ENCODE assay signal across 27 cellular contexts in genomic region chr3:113908133-113908532, GRCh38. TPM values are rescaled to one million over a fixed set of nuclear protein-coding genes. Genes with fewer than 3 reads are reported as not detected.
DNase-seq lines count a peak whose midpoint lies in the region; ATAC-seq, FAIRE-seq and TF ChIP-seq lines count a peak whose summit lies in the region.
"Had no signal": no experiment of that assay in that cellular context is flagged by ENCODE, and none has a peak within 500 bp of the region (broad histone marks: within the 10 kb centered on the region; RNA-seq: fewer than 3 reads in every experiment).

No MANE protein-coding gene starts in this region.

- ATAC-seq in A549 (no peak), GM12878 (no peak), memory B cell (ENCODE audit: low read depth) (no peak)
- ATAC-seq in activated CD8-positive, alpha-beta memory T cell treated with anti-CD3 and anti-CD28 coated beads, Interleukin-2, amount 10 ng/mL, durations not matched to agents 7 days and 5 days = no peak

- SMC1A ChIA-PET in GM12878 (lab: Charles Lee; ENCODE audit: uncharacterized antibody, unreplicated experiment) = interaction anchor here (1.0 to 10.4 kb wide), 7 partner anchors 11 to 820 kb away, joined by 3 to 108 read pairs (median 5); partner anchors contain the start of gene GRAMD1C

- TF ChIP-seq RAD21 in A549 (conservative IDR thresholded peaks at IDR 0.05 in 1 of 2, IDR thresholded peaks at IDR 0.05 in 1 of 2) (no peak), GM12878 (IDR thresholded peaks at IDR 0.05; ENCODE audit: insufficient read depth, low read depth, low read length) (no peak)

- H3K4me1 Mint-ChIP-seq in memory B cell = peaks cover 7% of the 10 kb centered on the region
- peaks cover 8% of the 10 kb centered on the region for H3K4me1 Mint-ChIP-seq in activated CD8-positive, alpha-beta memory T cell treated with anti-CD3 and anti-CD28 coated beads, Interleukin-2, amount 10 ng/mL, durations not matched to agents 7 days and 5 days

- H3K4me1 ChIP-seq in A549 (no peaks in the 10 kb centered on the region), HEK293 (ENCODE audit: control insufficient read depth, insufficient read depth, low read length) (no peaks in the 10 kb centered on the region), GM12878 (ENCODE audit: control insufficient read depth, insufficient read depth, low read length) (no peaks in the 10 kb centered on the region), A673 (ENCODE audit: insufficient read depth, low read length, poor library complexity, severe bottlenecking) (no peaks in the 10 kb centered on the region)
- H3K4me1 ChIP-seq: BE2C, BLaER1 had no signal

- H3K9ac ChIP-seq in GM12878 (ENCODE audit: control insufficient read depth, insufficient read depth, low read length) = no peak overlapping the region
- H3K9ac ChIP-seq: BLaER1 had no signal

- no peak overlapping the region for H3K4me3 ChIP-seq in A549
- H3K4me3 ChIP-seq in HEK293 (ENCODE audit: low read depth, low read length) = no peak overlapping the region
- no peak overlapping the region for H3K4me3 ChIP-seq in GM12878
- no peak overlapping the region for H3K4me3 ChIP-seq in A673 (ENCODE audit: low read depth, low read length, poor library complexity, severe bottlenecking)
- H3K4me3 ChIP-seq: BLaER1 had no signal

- RAD21 ChIA-PET in GM12878 (lab: Charles Lee; ENCODE audit: unreplicated experiment) = interaction anchor here (1.3 to 1.4 kb wide), 3 partner anchors 66 to 173 kb away, joined by 3 to 4 read pairs (median 3); no protein-coding TSS in a partner anchor

- H3K36me3 ChIP-seq in HEK293 (ENCODE audit: control insufficient read depth in 2 of 2, insufficient read depth in 1 of 2, low read length in 2 of 2) = no peaks in the 10 kb centered on the region
- no peaks in the 10 kb centered on the region for H3K36me3 ChIP-seq in GM12878 (ENCODE audit: control insufficient read depth in 2 of 2, insufficient read depth in 2 of 2, low read length in 1 of 2)
- H3K36me3 ChIP-seq in A673 (ENCODE audit: insufficient read depth, low read length, poor library complexity, severe bottlenecking) = no peaks in the 10 kb centered on the region
- H3K36me3 ChIP-seq: BE2C, BLaER1 had no signal

- H2AFZ ChIP-seq in GM12878 (ENCODE audit: control insufficient read depth, low read depth, low read length) = no peak overlapping the region

- in situ Hi-C loops in GM12878 (cut with MboI) = no loop called here

- TF ChIP-seq EP300 in A549 (IDR thresholded peaks at IDR 0.05) = no peak
- TF ChIP-seq EP300 in GM12878 (IDR thresholded peaks at IDR 0.05; ENCODE audit: borderline replicate concordance in 1 of 2, control insufficient read depth in 1 of 2, low read depth in 2 of 2, low read length in 2 of 2) = no peak

- DNase-seq in A549 (ENCODE audit: low read depth in 1 of 2, low spot score in 1 of 2) (no peak), GM12878 (ENCODE audit: low read depth, low spot score) (no peak), memory B cell (ENCODE audit: low spot score in 2 of 2) (no peak), A673 (ENCODE audit: low spot score) (no peak), NCI-H226 (no peak)
- no peak for DNase-seq in activated CD8-positive, alpha-beta memory T cell treated with anti-CD3 and anti-CD28 coated beads, Interleukin-2, amount 10 ng/mL, durations not matched to agents 7 days and 5 days
- DNase-seq: 8988T; ACHN; BE2C; C1 segment of cervical spinal cord; CD4-positive, alpha-beta memory T cell; CD4-positive, CD25-positive, alpha-beta regulatory T cell; CD8-positive, alpha-beta memory T cell; COR-L47; DMS 273 treated with DMSO at 0.1 percent for 48 hours; DMS153; DMS53; DMS79; DND-41; EL; GDM1 had no signal

- no peak overlapping the region for H3K4me3 Mint-ChIP-seq in memory B cell
- no peak overlapping the region for H3K4me3 Mint-ChIP-seq in activated CD8-positive, alpha-beta memory T cell treated with anti-CD3 and anti-CD28 coated beads, Interleukin-2, amount 10 ng/mL, durations not matched to agents 7 days and 5 days
- H3K4me3 Mint-ChIP-seq: CD14-positive monocyte; CD4-positive, alpha-beta memory T cell; CD4-positive, CD25-positive, alpha-beta regulatory T cell; CD8-positive, alpha-beta memory T cell had no signal

- POLR2A ChIA-PET in A549 (lab: Yijun Ruan, JAX) (no interaction called here), HEK293 (lab: Yijun Ruan, JAX) (no interaction called here), GM12878 (lab: Charles Lee) (interaction anchor here (0.5 kb wide), 1 partner anchor 21 kb away, joined by 4 read pairs; no protein-coding TSS in a partner anchor), A673 (lab: Charles Lee; ENCODE audit: low non-redundant PET) (no interaction called here)

- H3K9me3 Mint-ChIP-seq in memory B cell = no peaks in the 10 kb centered on the region
- H3K9me3 Mint-ChIP-seq in activated CD8-positive, alpha-beta memory T cell treated with anti-CD3 and anti-CD28 coated beads, Interleukin-2, amount 10 ng/mL, durations not matched to agents 7 days and 5 days (ENCODE audit: low read depth) = no peaks in the 10 kb centered on the region
- H3K9me3 Mint-ChIP-seq: CD4-positive, alpha-beta memory T cell; CD4-positive, CD25-positive, alpha-beta regulatory T cell; CD8-positive, alpha-beta memory T cell had no signal

- peak; percentile 39 for FAIRE-seq in A549 (lab: Jason Lieb, UNC)
- FAIRE-seq in GM12878 (lab: Jason Lieb, UNC) = no peak
- FAIRE-seq: A204.1, GM12892, GM18507 had no signal

- H3K36me3 Mint-ChIP-seq in memory B cell = peaks cover 6% of the 10 kb centered on the region
- H3K36me3 Mint-ChIP-seq in activated CD8-positive, alpha-beta memory T cell treated with anti-CD3 and anti-CD28 coated beads, Interleukin-2, amount 10 ng/mL, durations not matched to agents 7 days and 5 days = no peaks in the 10 kb centered on the region
- H3K36me3 Mint-ChIP-seq: CD14-positive monocyte; CD4-positive, alpha-beta memory T cell; CD4-positive, CD25-positive, alpha-beta regulatory T cell; CD8-positive, alpha-beta memory T cell had no signal

- H3K27ac ChIP-seq in A549 = no peak overlapping the region
- no peak overlapping the region for H3K27ac ChIP-seq in HEK293 (ENCODE audit: extremely low read depth, low read depth, low read length)
- H3K27ac ChIP-seq in GM12878 (ENCODE audit: control insufficient read depth, insufficient read depth) = no peak overlapping the region
- H3K27ac ChIP-seq in A673 (ENCODE audit: low read depth, low read length, poor library complexity, severe bottlenecking) = no peak overlapping the region
- H3K27ac ChIP-seq: BLaER1 had no signal

- no peaks in the 10 kb centered on the region for H4K20me1 ChIP-seq in GM12878 (ENCODE audit: control insufficient read depth, insufficient read depth)
- H4K20me1 ChIP-seq: BLaER1 had no signal

- H3K27me3 ChIP-seq in GM12878 (replicated peaks in 1 of 2; ENCODE audit: control insufficient read depth in 2 of 2, insufficient read depth in 2 of 2, low read length in 1 of 2) (no peaks in the 10 kb centered on the region), A673 (replicated peaks; ENCODE audit: insufficient read depth, low read depth, low read length, poor library complexity) (no peaks in the 10 kb centered on the region)
- H3K27me3 ChIP-seq: BLaER1 had no signal

- H3K27me3 Mint-ChIP-seq in memory B cell = no peaks in the 10 kb centered on the region
- H3K27me3 Mint-ChIP-seq in activated CD8-positive, alpha-beta memory T cell treated with anti-CD3 and anti-CD28 coated beads, Interleukin-2, amount 10 ng/mL, durations not matched to agents 7 days and 5 days = no peaks in the 10 kb centered on the region

- H3K9me3 ChIP-seq in A549 = peaks cover 6% of the 10 kb centered on the region; the same call in 1 of the 3 replicates
- H3K9me3 ChIP-seq in HEK293 (ENCODE audit: control insufficient read depth, insufficient read depth, low read depth, low read length) = no peaks in the 10 kb centered on the region
- no peaks in the 10 kb centered on the region for H3K9me3 ChIP-seq in GM12878 (replicated peaks; ENCODE audit: control insufficient read depth, insufficient read depth, low read length)
- no peaks in the 10 kb centered on the region for H3K9me3 ChIP-seq in A673 (ENCODE audit: low read depth, low read length, poor library complexity, severe bottlenecking)
- H3K9me3 ChIP-seq: BE2C had no signal

- H3K79me2 ChIP-seq in GM12878 (ENCODE audit: control insufficient read depth, insufficient read depth, low read length) = no peaks in the 10 kb centered on the region

- no peak for TF ChIP-seq CTCF in A549 (IDR thresholded peaks at IDR 0.05)
- TF ChIP-seq CTCF in HEK293 (tag by site-specific recombination; IDR thresholded peaks at IDR 0.05) = no peak
- TF ChIP-seq CTCF in GM12878 (IDR thresholded peaks at IDR 0.05 in 2 of 3, conservative IDR thresholded peaks at IDR 0.05 in 1 of 3; ENCODE audit: control insufficient read depth in 2 of 3, extremely low read depth in 1 of 3, insufficient read depth in 1 of 3, low read depth in 3 of 3, low read length in 3 of 3) = no peak
- no peak for TF ChIP-seq CTCF in A673 (conservative IDR thresholded peaks at IDR 0.05; ENCODE audit: low read depth, low read length)

- peak overlapping the region; percentile 45 for H3K27ac Mint-ChIP-seq in memory B cell
- H3K27ac Mint-ChIP-seq in activated CD8-positive, alpha-beta memory T cell treated with anti-CD3 and anti-CD28 coated beads, Interleukin-2, amount 10 ng/mL, durations not matched to agents 7 days and 5 days = no peak overlapping the region
- H3K27ac Mint-ChIP-seq: CD14-positive monocyte; CD4-positive, alpha-beta memory T cell; CD4-positive, CD25-positive, alpha-beta regulatory T cell had no signal

- BruUV-seq in GM12878 (replicated peaks; lab: Mats Ljungman, UMichigan) (no TSS peak), A673 (replicated peaks; lab: Mats Ljungman, UMichigan) (no TSS peak)

- intact Hi-C loops in GM12878 (cut with micrococcal nuclease; ENCODE audit: unreplicated experiment) = no loop called here
- intact Hi-C loops in A673 (cut with micrococcal nuclease; ENCODE audit: unreplicated experiment) = no loop called here

- H3K4me2 ChIP-seq in A549 (no peak overlapping the region), GM12878 (ENCODE audit: control insufficient read depth, insufficient read depth) (no peak overlapping the region)
- H3K4me2 ChIP-seq: BLaER1 had no signal

- CTCF ChIA-PET in A549 (lab: Yijun Ruan, JAX) = interaction anchor here (0.6 to 1.2 kb wide), 4 partner anchors 63 to 71 kb away, joined by 3 read pairs; no protein-coding TSS in a partner anchor
- CTCF ChIA-PET in HEK293 (lab: Yijun Ruan, JAX) = interaction anchor here (0.9 to 1.9 kb wide), 2 partner anchors 63 kb away, joined by 4 to 7 read pairs; no protein-coding TSS in a partner anchor
- CTCF ChIA-PET in GM12878 (lab: Yijun Ruan, JAX) = interaction anchor here (0.8 to 5.9 kb wide), 8 partner anchors 10 to 172 kb away, joined by 3 to 33 read pairs (median 9); partner anchors contain the start of gene GRAMD1C
- CTCF ChIA-PET in A673 (lab: Charles Lee) = no interaction called here
- CTCF ChIA-PET in activated CD8-positive, alpha-beta memory T cell treated with anti-CD3 and anti-CD28 coated beads, Interleukin-2, amount 10 ng/mL, durations not matched to agents 7 days and 5 days (lab: Charles Lee) = interaction anchor here (0.9 to 1.3 kb wide), 3 partner anchors 14 to 70 kb away, joined by 3 to 4 read pairs (median 4); partner anchors contain the start of gene GRAMD1C

- TF ChIP-seq POLR2A in A549 (IDR thresholded peaks at IDR 0.05; ENCODE audit: low read length) (no peak), GM12878 (IDR thresholded peaks at IDR 0.05; ENCODE audit: low read depth, low read length) (no peak)

RNA-seq across cellular contexts. Expression of gene ZDHHC23, which starts 39.7 kb away (rescaled TPM):
- polyA plus RNA-seq in A549 (2011; rRNA removed) (4.0 and 5.8 TPM in 2 replicates), A549 (2017; fragmentation: RNase III; extraction: RNeasy Plus Mini Kit Qiagen cat#74134 plus additional on column Dnase treatment) (2.8 to 3.6 TPM (median 3.1 TPM) in 3 replicates), GM12878 (2011; rRNA removed) (2.6 and 3.1 TPM in 2 replicates), GM12878 (2014; fragmentation: Illumina TruSeq; extraction: Trizol) (4.3 and 5.0 TPM in 2 replicates), GM12878 (2014; fragmentation: Nextera tagmentation; extraction: Ambion mirVana) (1 to 10 TPM in 1 of 2 experiments, under 1 TPM in 1; 0.79 to 1.0 TPM), GM12878 (2014; rRNA removed) (3.2 and 3.8 TPM in 2 replicates), GM12878 (2016; fragmentation: Nextera tagmentation; extraction: Ambion mirVana) (1 to 10 TPM in 1 of 2 experiments, under 1 TPM in 1; 0.95 to 1.4 TPM)
- 1.5 and 1.9 TPM in 2 replicates for polyA plus RNA-seq in A549 (2012; cell fraction: cytosol; rRNA removed)
- polyA plus RNA-seq in A549 (2012; cell fraction: nucleus; rRNA removed) = 2.5 and 4.1 TPM in 2 replicates
- polyA minus RNA-seq in A549 (2011; rRNA and poly(A)+ RNA removed) = 7.2 and 7.4 TPM in 2 replicates
- total RNA-seq in GM12878 (2013; cell fraction: nucleolus; rRNA removed) = 11.9 and 13.9 TPM in 2 replicates
- total RNA-seq in GM12878 (2014; rRNA removed) (3.2 and 4.3 TPM in 2 replicates), GM12878 (2014; rRNA removed; fragmentation: Illumina TruSeq; extraction: Trizol) (3.3 and 3.5 TPM in 2 replicates), GM12878 (2021) (3.3 and 4.6 TPM in 2 replicates), A673 (2021) (0.74 and 1.1 TPM in 2 replicates)
- 0.70 TPM for polyA plus RNA-seq in GM12878 (2011; ENCODE audit: low read depth)
- 1.0 TPM in 2 replicates for polyA plus RNA-seq in GM12878 (2011; cell fraction: cytosol; rRNA removed)
- polyA plus RNA-seq in GM12878 (2011; cell fraction: nucleus; rRNA removed) = 5.9 and 6.7 TPM in 2 replicates
- polyA plus RNA-seq in GM12878 (2012) = 0.79 and 1.6 TPM in 2 replicates
- polyA minus RNA-seq in GM12878 (2011; rRNA and poly(A)+ RNA removed) = 3.6 and 4.0 TPM in 2 replicates
- polyA minus RNA-seq in GM12878 (2011; cell fraction: cytosol; rRNA and poly(A)+ RNA removed) = 0.94 and 1.2 TPM in 2 replicates
- 3.2 and 4.5 TPM in 2 replicates for polyA minus RNA-seq in GM12878 (2011; cell fraction: nucleus; rRNA and poly(A)+ RNA removed)
- total RNA-seq in activated CD8-positive, alpha-beta memory T cell treated with anti-CD3 and anti-CD28 coated beads, Interleukin-2, amount 10 ng/mL, durations not matched to agents 7 days and 5 days = 1 to 10 TPM; 3.0 to 3.9 TPM
